Comparison of ENCODE assay signal across 18 cellular contexts in the genomic region with DNA sequence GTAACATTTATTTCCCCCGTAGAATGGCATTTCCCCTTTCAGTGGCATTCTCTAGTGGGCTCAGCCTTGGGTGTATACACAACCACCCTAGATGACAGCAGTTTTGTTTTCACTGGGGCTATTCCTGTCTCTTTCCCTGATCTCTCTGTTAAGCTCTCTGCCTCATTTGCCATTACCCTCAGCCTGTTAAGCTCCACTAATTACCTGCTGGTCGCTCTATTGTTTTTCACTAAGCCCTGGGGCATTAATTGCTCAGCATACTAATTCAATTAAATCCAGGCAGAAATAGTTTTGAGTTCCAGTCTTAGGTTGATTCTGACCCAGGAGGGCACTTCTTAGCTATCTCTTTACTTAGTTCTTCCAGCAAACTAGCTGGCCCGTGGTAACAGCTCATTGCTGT.
DNase-seq lines count a peak whose midpoint lies in the region; ATAC-seq and TF ChIP-seq lines count a peak whose summit lies in the region.
"Had no signal": no experiment of that assay in that cellular context is flagged by ENCODE, and none has a peak within 500 bp of the region (broad histone marks: within the 10 kb centered on the region; RNA-seq: fewer than 3 reads in every experiment).

No MANE protein-coding gene starts in this region.

- peaks cover 44% of the 10 kb centered on the region for H3K9me3 Mint-ChIP-seq in neural progenitor cell

- no peak overlapping the region for H3K9ac ChIP-seq in neural progenitor cell
- H3K9ac ChIP-seq: BLaER1 had no signal

- H3K27ac ChIP-seq in neural progenitor cell, result no peak overlapping the region
- H3K27ac ChIP-seq: BLaER1 had no signal

- peak overlapping the region; percentile 43 for H3K4me2 ChIP-seq in neural progenitor cell
- H3K4me2 ChIP-seq: BLaER1 had no signal

- H3K4me1 ChIP-seq in neural progenitor cell, result peaks cover 31% of the 10 kb centered on the region
- H3K4me1 ChIP-seq: BE2C had no signal

- H3F3A ChIP-seq in neural progenitor cell (ENCODE audit: low read depth), result peaks cover 17% of the 10 kb centered on the region

- H2AFZ ChIP-seq in neural progenitor cell (replicated peaks), result no peak overlapping the region

- no peak overlapping the region for H3K27ac Mint-ChIP-seq in neural progenitor cell
- H3K27ac Mint-ChIP-seq: CD14-positive monocyte; CD4-positive, CD25-positive, alpha-beta regulatory T cell had no signal

- H3K4me1 Mint-ChIP-seq in neural progenitor cell, result peaks cover 10% of the 10 kb centered on the region
- H3K4me1 Mint-ChIP-seq: CD14-positive monocyte; CD4-positive, alpha-beta memory T cell; CD4-positive, CD25-positive, alpha-beta regulatory T cell; CD8-positive, alpha-beta memory T cell had no signal

- no peaks in the 10 kb centered on the region for H3K79me2 ChIP-seq in neural progenitor cell (ENCODE audit: low read depth)

- peak; percentile 28 for DNase-seq in NCI-H69 (lab: John Stamatoyannopoulos, UW)
- peak; percentile 90 for DNase-seq in NCI-H82 treated with DMSO at 0.1 percent for 48 hours (lab: John Stamatoyannopoulos, UW; ENCODE audit: unreplicated experiment)
- peak; percentile 55 for DNase-seq in neural progenitor cell (ENCODE audit: low spot score)
- no peak for DNase-seq in central memory CD4-positive, alpha-beta T cell
- no peak for DNase-seq in NCI-H1436 (lab: John Stamatoyannopoulos, UW)
- DNase-seq: 8988T; ACHN; BE2C; C1 segment of cervical spinal cord; CD4-positive, alpha-beta memory T cell; CD4-positive, CD25-positive, alpha-beta regulatory T cell; CD8-positive, alpha-beta memory T cell; COR-L47; DMS79 treated with DMSO at 0.1 percent for 48 hours; GF-D8 had no signal

- H4K20me1 ChIP-seq in neural progenitor cell (ENCODE audit: low read depth), result peaks cover 10% of the 10 kb centered on the region
- H4K20me1 ChIP-seq: BLaER1 had no signal

- H3K27me3 ChIP-seq in neural progenitor cell, result no peaks in the 10 kb centered on the region
- H3K27me3 ChIP-seq: BLaER1 had no signal

- H3K4me3 Mint-ChIP-seq in neural progenitor cell, result no peak overlapping the region
- H3K4me3 Mint-ChIP-seq: CD14-positive monocyte; CD4-positive, CD25-positive, alpha-beta regulatory T cell; CD8-positive, alpha-beta memory T cell had no signal

- no peak for TF ChIP-seq CTCF in neural progenitor cell (IDR thresholded peaks at IDR 0.05)

- H3K36me3 Mint-ChIP-seq in neural progenitor cell, result no peaks in the 10 kb centered on the region
- H3K36me3 Mint-ChIP-seq: CD14-positive monocyte; CD4-positive, CD25-positive, alpha-beta regulatory T cell had no signal

- H3K36me3 ChIP-seq in neural progenitor cell, result peaks cover 3% of the 10 kb centered on the region
- H3K36me3 ChIP-seq: BE2C, BLaER1 had no signal

- H3K9me3 ChIP-seq in neural progenitor cell (ENCODE audit: low read depth), result peaks cover 4% of the 10 kb centered on the region
- H3K9me3 ChIP-seq: BE2C had no signal

- H3K27me3 Mint-ChIP-seq in neural progenitor cell (ENCODE audit: insufficient read depth, low read depth), result peaks cover 21% of the 10 kb centered on the region

- no peak overlapping the region for H3K4me3 ChIP-seq in neural progenitor cell
- H3K4me3 ChIP-seq: BLaER1 had no signal

- ATAC-seq in esophagus mucosa, result no peak

Comparison
In these comparisons a context has a peak if more than half of its experiments do, and no peak if none do; other contexts are left out.
1. DNase-seq: peak in NCI-H69 (single experiment), NCI-H82 treated with DMSO at 0.1 percent for 48 hours (single experiment) and neural progenitor cell (single experiment); none in central memory CD4-positive, alpha-beta T cell (single experiment) and NCI-H1436 (single experiment).